In the genomic region with DNA sequence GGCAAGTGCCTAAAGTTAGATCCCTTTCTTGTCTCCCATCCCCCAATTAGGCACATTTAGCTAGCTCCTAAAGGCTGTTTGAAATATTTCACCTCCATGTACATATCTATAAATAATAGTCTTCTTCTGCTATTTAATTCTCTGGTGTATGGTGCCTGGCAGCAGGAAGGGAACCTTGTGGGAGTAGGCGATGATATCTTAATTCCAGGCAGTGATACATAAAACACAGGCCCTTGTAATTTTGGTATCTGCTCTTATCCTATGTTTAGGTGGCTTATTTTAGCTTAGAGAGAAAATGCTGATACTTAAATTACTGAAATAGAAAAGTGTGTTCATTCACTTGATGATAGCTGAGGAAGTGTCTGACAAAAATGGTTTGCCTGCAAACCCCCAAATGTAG, we compare ENCODE assay signal across 18 cellular contexts.
"Had no signal": no experiment of that assay in that cellular context is flagged by ENCODE, and none has a peak within 500 bp of the region (broad histone marks: within the 10 kb centered on the region; RNA-seq: fewer than 3 reads in every experiment).

No MANE protein-coding gene starts in this region.

- H3K27me3 ChIP-seq: MG63, SJCRH30 had no signal

- H3K27ac ChIP-seq: SJCRH30 had no signal

- ATAC-seq: SK-N-SH treated with all-trans-retinoic acid at 6 μM for 48 hours had no signal

- H3K9me3 ChIP-seq: MG63, SJCRH30 had no signal

- H3K36me3 ChIP-seq: MG63, SJCRH30 had no signal

- DNase-seq: Karpas-422, KG1, MG63, NCI-H1092 treated with DMSO at 0.1 percent for 48 hours, NCI-H1436, NCI-H187, NCI-H2029, NCI-H2081 treated with DMSO at 0.1 percent for 48 hours, NCI-H2171, NCI-H226, NCI-H446, NCI-H510A, NCI-H524 treated with DMSO at 0.1 percent for 48 hours, NCI-H774, RPMI8226, SHP77 treated with DMSO at 0.1 percent for 48 hours, SJCRH30 had no signal

- H3K4me3 ChIP-seq: MG63, SJCRH30 had no signal

- H3K4me1 ChIP-seq: SJCRH30 had no signal
